19 cellular contexts compared by ENCODE assay signal in genomic region chr17:7712111-7712771, GRCh38. TPM values are rescaled to one million over a fixed set of nuclear protein-coding genes. Genes with fewer than 3 reads are reported as not detected.
A peak's percentile ranks its signal among the peaks of the same experiment; 100 is the strongest.
DNase-seq lines count a peak whose midpoint lies in the region; ATAC-seq, FAIRE-seq and TF ChIP-seq lines count a peak whose summit lies in the region.
"Had no signal": no experiment of that assay in that cellular context is flagged by ENCODE, and none has a peak within 500 bp of the region (broad histone marks: within the 10 kb centered on the region; RNA-seq: fewer than 3 reads in every experiment).

No MANE protein-coding gene starts in this region.

- peak overlapping the region; percentile 74 to 78 (median 76) for H3K4me3 Mint-ChIP-seq in brain
- peak overlapping the region in 1 of 10 donors; percentile 27 for H3K4me3 Mint-ChIP-seq in naive thymus-derived CD4-positive, alpha-beta T cell

- H3K9me3 Mint-ChIP-seq in brain = no peaks in the 10 kb centered on the region
- H3K9me3 Mint-ChIP-seq in naive thymus-derived CD4-positive, alpha-beta T cell = peaks cover 0 to 3% (median 0%) of the 10 kb centered on the region in 11 donors

- ATAC-seq in naive thymus-derived CD4-positive, alpha-beta T cell = peak; percentile 38
- ATAC-seq in HG02840 (IDR thresholded peaks at IDR 0.05; ENCODE audit: low FRiP score, unreplicated experiment) = no peak
- ATAC-seq: body of pancreas had no signal

- CTCF ChIA-PET in HEK293 (lab: Yijun Ruan, JAX) = interaction anchor here (0.7 to 2.2 kb wide), 4 partner anchors 10 to 26 kb away, joined by 3 to 15 read pairs (median 6); partner anchors contain the start of gene TP53
- CTCF ChIA-PET in naive thymus-derived CD4-positive, alpha-beta T cell (lab: Charles Lee) = no interaction called here

- TF ChIP-seq CTCF in HEK293 (tag by site-specific recombination; IDR thresholded peaks at IDR 0.05) = no peak
- TF ChIP-seq CTCF in brain (conservative IDR thresholded peaks at IDR 0.05) = no peak

- peaks cover 91% of the 10 kb centered on the region for H3K4me1 Mint-ChIP-seq in brain
- H3K4me1 Mint-ChIP-seq in naive thymus-derived CD4-positive, alpha-beta T cell = peaks cover 10 to 26% (median 21%) of the 10 kb centered on the region in 7 donors

- no peak for TF ChIP-seq POLR2A in H54 (IDR thresholded peaks at IDR 0.05; ENCODE audit: low read depth, low read length)
- TF ChIP-seq POLR2A in GM12892 (IDR thresholded peaks at IDR 0.05; ENCODE audit: low read depth, low read length) = no peak

- H3K27me3 ChIP-seq in naive thymus-derived CD4-positive, alpha-beta T cell (ENCODE audit: control insufficient read depth in 2 of 2, insufficient read depth in 2 of 2, low read length in 2 of 2) = peaks cover 6 to 16% of the 10 kb centered on the region in 2 donors

- no peaks in the 10 kb centered on the region for H3K36me3 ChIP-seq in HEK293 (ENCODE audit: control insufficient read depth in 2 of 2, insufficient read depth in 1 of 2, low read length in 2 of 2)
- no peaks in the 10 kb centered on the region for H3K36me3 ChIP-seq in naive thymus-derived CD4-positive, alpha-beta T cell (ENCODE audit: control insufficient read depth in 2 of 3, insufficient read depth in 3 of 3, low read length in 3 of 3)
- H3K36me3 ChIP-seq: sigmoid colon, thoracic aorta had no signal

- no peak overlapping the region for H3K27ac ChIP-seq in HEK293 (ENCODE audit: extremely low read depth, low read depth, low read length)
- no peak overlapping the region for H3K27ac ChIP-seq in naive thymus-derived CD4-positive, alpha-beta T cell (ENCODE audit: low read depth, low read length)
- H3K27ac ChIP-seq: A549, body of pancreas, PC-9, sigmoid colon, VCaP had no signal

- no peaks in the 10 kb centered on the region for H3K9me3 ChIP-seq in HEK293 (ENCODE audit: control insufficient read depth, insufficient read depth, low read depth, low read length)
- no peaks in the 10 kb centered on the region for H3K9me3 ChIP-seq in naive thymus-derived CD4-positive, alpha-beta T cell (ENCODE audit: control insufficient read depth in 2 of 3, low read length in 3 of 3)
- H3K9me3 ChIP-seq: A549, body of pancreas, sigmoid colon, thoracic aorta had no signal

- POLR2A ChIA-PET in HEK293 (lab: Yijun Ruan, JAX) = interaction anchor here (2.5 to 3.4 kb wide), 2 partner anchors 7 to 25 kb away, joined by 13 to 14 read pairs; partner anchors contain the start of genes EFNB3, TP53 and WRAP53
- POLR2A ChIA-PET in naive thymus-derived CD4-positive, alpha-beta T cell (lab: Charles Lee) = no interaction called here

- H3K4me3 ChIP-seq in HEK293 (ENCODE audit: low read depth, low read length) = no peak overlapping the region
- H3K4me3 ChIP-seq in naive thymus-derived CD4-positive, alpha-beta T cell (ENCODE audit: low read length) = no peak overlapping the region
- H3K4me3 ChIP-seq: A549, body of pancreas, dorsolateral prefrontal cortex, PC-9, sigmoid colon, thoracic aorta had no signal

- H3K27ac Mint-ChIP-seq in brain = peak overlapping the region; percentile 68 to 98 (median 91)
- no peak overlapping the region for H3K27ac Mint-ChIP-seq in naive thymus-derived CD4-positive, alpha-beta T cell

- peaks cover 4% of the 10 kb centered on the region for H3K27me3 Mint-ChIP-seq in brain
- peaks cover 44 to 60% (median 57%) of the 10 kb centered on the region in 5 donors for H3K27me3 Mint-ChIP-seq in naive thymus-derived CD4-positive, alpha-beta T cell

- peak; percentile 23 for DNase-seq in NCI-H146 (lab: John Stamatoyannopoulos, UW)
- DNase-seq in NCI-H146 treated with DMSO at 0.1 percent for 48 hours (lab: John Stamatoyannopoulos, UW; ENCODE audit: unreplicated experiment) = no peak
- no peak for DNase-seq in naive thymus-derived CD4-positive, alpha-beta T cell
- DNase-seq in H54 (ENCODE audit: insufficient read length, low spot score) = no peak
- no peak for DNase-seq in GM12892 (ENCODE audit: insufficient read length)
- DNase-seq: body of pancreas; dorsolateral prefrontal cortex; GDM1; NCI-H226; PC-9; sigmoid colon; stimulated activated CD4-positive, alpha-beta T cell treated with anti-CD3 and anti-CD28 coated beads, Interleukin-2, amount 100 ng/mL, for 48 hours had no signal

- H3K36me3 Mint-ChIP-seq in brain = peaks cover 9% of the 10 kb centered on the region
- peaks cover 0 to 4% (median 0%) of the 10 kb centered on the region in 5 donors for H3K36me3 Mint-ChIP-seq in naive thymus-derived CD4-positive, alpha-beta T cell

- peaks cover 6% of the 10 kb centered on the region for H3K4me1 ChIP-seq in HEK293 (ENCODE audit: control insufficient read depth, insufficient read depth, low read length)
- H3K4me1 ChIP-seq in naive thymus-derived CD4-positive, alpha-beta T cell (ENCODE audit: control insufficient read depth in 2 of 2, insufficient read depth in 2 of 2, low read length in 2 of 2) = peaks cover 0 to 7% of the 10 kb centered on the region in 2 donors

- no peak for FAIRE-seq in H54 (lab: Jason Lieb, UNC)
- FAIRE-seq in GM12892 (lab: Jason Lieb, UNC) = no peak
- FAIRE-seq: A549 had no signal

- intact Hi-C loops in naive thymus-derived CD4-positive, alpha-beta T cell (cut with micrococcal nuclease) = no loop called here

TF ChIP-seq in HEK293, 187 proteins besides CTCF, POLR2A, EP300 and RAD21 (continues in another document):
- peak; percentile 27; the same call in 1 of the 2 replicates for TF ChIP-seq PRDM10 (tag by site-specific recombination; IDR thresholded peaks at IDR 0.05)
- peak; percentile 53; the same call in 1 of the 2 replicates for TF ChIP-seq GLIS2 (tag by site-specific recombination; IDR thresholded peaks at IDR 0.05)
- TF ChIP-seq ZNF302 (tag by site-specific recombination; IDR thresholded peaks at IDR 0.05; ENCODE audit: low read depth) = no peak
- peak; percentile 93; the same call in 1 of the 2 replicates for TF ChIP-seq ZNF768 (tag by site-specific recombination; IDR thresholded peaks at IDR 0.05)
- TF ChIP-seq ZNF26 (tag by site-specific recombination; IDR thresholded peaks at IDR 0.05) = no peak

RNA-seq across cellular contexts. Expression of gene DNAH2, which starts 5.3 kb away (rescaled TPM):
- polyA plus RNA-seq in brain (ENCODE audit: insufficient read depth, low read depth, low replicate concordance) = 3.8 TPM
- under 1 TPM in 1 of 5 experiments, not detected in 4; 0.03 TPM for total RNA-seq in naive thymus-derived CD4-positive, alpha-beta T cell
- polyA plus RNA-seq in naive thymus-derived CD4-positive, alpha-beta T cell = not detected
- not detected for polyA plus RNA-seq in GM12892 (2012; ENCODE audit: missing spikeins)
- total RNA-seq: CD4-positive, CD25-positive, alpha-beta regulatory T cell had no signal
- polyA plus RNA-seq: CD4-positive, CD25-positive, alpha-beta regulatory T cell had no signal

RNA-seq across cellular contexts. Expression of gene EFNB3, which starts 7.2 kb away (rescaled TPM):
- polyA plus RNA-seq in brain (ENCODE audit: insufficient read depth, low read depth, low replicate concordance) = 54.0 TPM
- not detected for total RNA-seq in naive thymus-derived CD4-positive, alpha-beta T cell
- polyA plus RNA-seq in naive thymus-derived CD4-positive, alpha-beta T cell = not detected
- not detected for polyA plus RNA-seq in GM12892 (2012; ENCODE audit: missing spikeins)
- total RNA-seq: CD4-positive, CD25-positive, alpha-beta regulatory T cell; thoracic aorta had no signal
- polyA plus RNA-seq: CD4-positive, CD25-positive, alpha-beta regulatory T cell had no signal

RNA-seq across cellular contexts. Expression of gene WRAP53, which starts 24.0 kb away (rescaled TPM):
- polyA plus RNA-seq in brain (ENCODE audit: insufficient read depth, low read depth, low replicate concordance) = 42.0 TPM
- total RNA-seq in naive thymus-derived CD4-positive, alpha-beta T cell = 10 to 100 TPM in 2 of 5 experiments, 1 to 10 TPM in 3; 6.7 to 21.1 (median 9.6) TPM
- 10 to 100 TPM in 1 of 2 donors, 1 to 10 TPM in 1; 9.6 to 18.9 TPM for polyA plus RNA-seq in naive thymus-derived CD4-positive, alpha-beta T cell
- 14.8 TPM for polyA plus RNA-seq in GM12892 (2012; ENCODE audit: missing spikeins)

RNA-seq across cellular contexts. Expression of gene TP53, which starts 25.0 kb away (rescaled TPM):
- 58.4 TPM for polyA plus RNA-seq in brain (ENCODE audit: insufficient read depth, low read depth, low replicate concordance)
- 100 to 1,000 TPM in 3 of 5 experiments, 10 to 100 TPM in 2; 57.9 to 226 (median 104) TPM for total RNA-seq in naive thymus-derived CD4-positive, alpha-beta T cell
- polyA plus RNA-seq in naive thymus-derived CD4-positive, alpha-beta T cell = 10 to 100 TPM; 30.9 to 32.5 TPM
- polyA plus RNA-seq in GM12892 (2012; ENCODE audit: missing spikeins) = 84.0 TPM

Comparison
In these comparisons a context has a peak if more than half of its experiments do, and no peak if none do; other contexts are left out.
1. H3K27ac Mint-ChIP-seq: peak in brain (5 of 5); none in naive thymus-derived CD4-positive, alpha-beta T cell (0 of 9).
2. RNA of gene EFNB3, which starts 7.2 kb away (polyA plus RNA-seq): 54.0 TPM in brain (single experiment); not detected in naive thymus-derived CD4-positive, alpha-beta T cell; every median in the first group is over 10 times any median in the second.